ENCODE assay signal across 27 cellular contexts in genomic region chr2:45052388-45052928, GRCh38. TPM values are rescaled to one million over a fixed set of nuclear protein-coding genes. Genes with fewer than 3 reads are reported as not detected.
"Had no signal": no experiment of that assay in that cellular context is flagged by ENCODE, and none has a peak within 500 bp of the region (broad histone marks: within the 10 kb centered on the region; RNA-seq: fewer than 3 reads in every experiment).

No MANE protein-coding gene starts in this region.

- H3K27ac ChIP-seq: neutrophil, ovary, parathyroid adenoma, psoas muscle, right lobe of liver, sigmoid colon, stomach, thoracic aorta, thyroid gland, tibial nerve, upper lobe of left lung, uterus had no signal

- H3K4me1 ChIP-seq: parathyroid adenoma, psoas muscle, right lobe of liver, sigmoid colon, stomach, thyroid gland, tibial nerve, upper lobe of left lung, uterus had no signal

- ATAC-seq: naive thymus-derived CD8-positive, alpha-beta T cell; natural killer cell treated with Interleukin-12 subunit alpha and Interleukin-12 subunit beta and Interleukin-15 and Interleukin-18, amount 100 ng/mL, for 72 hours; psoas muscle; right cardiac atrium; right lobe of liver; stimulated activated effector memory CD8-positive, alpha-beta T cell treated with anti-CD3 and anti-CD28 coated beads, Interleukin-12 subunit alpha, Interleukin-12 subunit beta, amount 100 ng/mL, for 72 hours; stimulated activated naive B cell treated with anti-CD40 and anti-IgM and Interleukin-4, amounts not matched to agents 10 μg/mL and 1 μg/mL and 100 μg/mL, for 72 hours had no signal

- DNase-seq: naive thymus-derived CD8-positive, alpha-beta T cell; nephron progenitor cell; nucleus accumbens; ovary; posterior cingulate gyrus; psoas muscle; right cardiac atrium; right lobe of liver; sigmoid colon; small intestine; stimulated activated CD4-positive, alpha-beta T cell treated with anti-CD3 and anti-CD28 coated beads, Interleukin-15, amount 100 ng/mL, for 24 hours; stimulated activated CD4-positive, alpha-beta T cell treated with anti-CD3 and anti-CD28 coated beads, Interleukin-2, amount 100 ng/mL, for 24 hours; stimulated activated CD4-positive, alpha-beta T cell treated with anti-CD3 and anti-CD28 coated beads, Interleukin-2, amount 100 ng/mL, for 48 hours; stimulated activated CD4-positive, alpha-beta T cell treated with anti-CD3 and anti-CD28 coated beads, Interleukin-4, amount 100 ng/mL, for 24 hours; stimulated activated naive B cell treated with anti-CD40 and anti-IgM and Interleukin-4, amounts not matched to agents 10 μg/mL and 1 μg/mL and 100 μg/mL, for 72 hours; stimulated activated naive CD4-positive, alpha-beta T cell treated with Interleukin-2 at 50 U/mL for 16 hours; stomach; thyroid gland; trophoblast cell; upper lobe of left lung; uterus had no signal

- H3K36me3 ChIP-seq: neutrophil, ovary, right lobe of liver, sigmoid colon, stomach, thoracic aorta, thyroid gland, tibial nerve, upper lobe of left lung, uterus had no signal

- H3K4me3 ChIP-seq: ovary, psoas muscle, right lobe of liver, sigmoid colon, stomach, thoracic aorta, thyroid gland, tibial nerve, upper lobe of left lung, uterus had no signal

- H3K9me3 ChIP-seq: neutrophil, ovary, psoas muscle, right lobe of liver, sigmoid colon, stomach, thoracic aorta, thyroid gland, tibial nerve, upper lobe of left lung, uterus had no signal

- H2AFZ ChIP-seq: parathyroid adenoma had no signal

- H3K79me2 ChIP-seq: parathyroid adenoma had no signal

- H3K27me3 ChIP-seq: neutrophil, ovary, right lobe of liver, thyroid gland, tibial nerve, upper lobe of left lung, uterus had no signal

RNA-seq across cellular contexts. Expression of gene SIX2, which starts 43.2 kb away (rescaled TPM):
- total RNA-seq: naive thymus-derived CD8-positive, alpha-beta T cell; natural killer cell treated with Interleukin-12 subunit alpha and Interleukin-12 subunit beta and Interleukin-15 and Interleukin-18, amount 100 ng/mL, for 72 hours; right lobe of liver had no signal
